23 cellular contexts compared by ENCODE assay signal in genomic region chr14:74368026-74368425, GRCh38. TPM values are rescaled to one million over a fixed set of nuclear protein-coding genes. Genes with fewer than 3 reads are reported as not detected.
DNase-seq lines count a peak whose midpoint lies in the region; ATAC-seq, FAIRE-seq and TF ChIP-seq lines count a peak whose summit lies in the region.
"Had no signal": no experiment of that assay in that cellular context is flagged by ENCODE, and none has a peak within 500 bp of the region (broad histone marks: within the 10 kb centered on the region; RNA-seq: fewer than 3 reads in every experiment).

No MANE protein-coding gene starts in this region.

- no peak for ATAC-seq in RWPE2 (ENCODE audit: low read depth)
- ATAC-seq: CD8-positive, alpha-beta T cell had no signal

- H3K4me3 Mint-ChIP-seq in chondrocyte (ENCODE audit: unreplicated experiment), result no peak overlapping the region
- H3K4me3 Mint-ChIP-seq: CD4-positive, alpha-beta T cell; CD8-positive, alpha-beta T cell had no signal

- no peaks in the 10 kb centered on the region for H3K9me3 Mint-ChIP-seq in chondrocyte (ENCODE audit: low read depth)
- H3K9me3 Mint-ChIP-seq: CD4-positive, alpha-beta T cell; CD8-positive, alpha-beta T cell had no signal

- intact Hi-C loops in posterior vena cava (cut with DNase I), result loop anchor here in 1 of 2 donors (10.0 kb wide), 2 partner anchors 97 to 247 kb away; partner anchors contain the start of gene LTBP2

- H3K9me3 ChIP-seq in RWPE2 (ENCODE audit: severe bottlenecking), result no peaks in the 10 kb centered on the region
- H3K9me3 ChIP-seq: BE2C, BLaER1, Caco-2 had no signal

- H3K27ac Mint-ChIP-seq in chondrocyte (ENCODE audit: unreplicated experiment), result no peak overlapping the region
- H3K27ac Mint-ChIP-seq: CD4-positive, alpha-beta T cell; CD8-positive, alpha-beta T cell had no signal

- H3K27me3 ChIP-seq in RWPE2 (ENCODE audit: insufficient read depth, poor library complexity, severe bottlenecking), result no peaks in the 10 kb centered on the region
- H3K27me3 ChIP-seq: BLaER1 had no signal

- FAIRE-seq in RCC 7860 (lab: Jason Lieb, UNC), result no peak
- FAIRE-seq: A204.1, D721Med, G401.6, GM12891, GM19239 had no signal

- H3K36me3 Mint-ChIP-seq in chondrocyte (ENCODE audit: low read depth), result peaks cover 2% of the 10 kb centered on the region
- H3K36me3 Mint-ChIP-seq: CD8-positive, alpha-beta T cell had no signal

- DNase-seq in RWPE2 (ENCODE audit: low spot score) (peak; percentile 34), islet precursor cell (peak; percentile 9), posterior vena cava (ENCODE audit: low spot score) (peak; percentile 34), chondrocyte (ENCODE audit: low spot score) (no peak), Kasumi-1 (lab: John Stamatoyannopoulos, UW) (no peak), RCC 7860 (ENCODE audit: low spot score) (no peak)
- DNase-seq: 8988T; ACHN; BE2C; C1 segment of cervical spinal cord; Caco-2; Calu3; CD4-positive, alpha-beta T cell; CD8-positive, alpha-beta T cell; DMS79 treated with DMSO at 0.1 percent for 48 hours; GF-D8 had no signal

- H3K27me3 Mint-ChIP-seq in chondrocyte (ENCODE audit: low read depth), result peaks cover 19% of the 10 kb centered on the region

- no peaks in the 10 kb centered on the region for H3K36me3 ChIP-seq in RWPE2 (ENCODE audit: low read depth)
- H3K36me3 ChIP-seq: BE2C, BLaER1 had no signal

- no peak overlapping the region for H3K27ac ChIP-seq in RWPE2 (ENCODE audit: poor library complexity, severe bottlenecking)
- H3K27ac ChIP-seq: BLaER1 had no signal

- TF ChIP-seq CTCF in RWPE2 (IDR thresholded peaks at IDR 0.05; ENCODE audit: poor library complexity, severe bottlenecking) (no peak), chondrocyte (IDR thresholded peaks at IDR 0.05) (no peak)

- H3K4me1 ChIP-seq in RWPE2 (ENCODE audit: insufficient read depth, poor library complexity, severe bottlenecking), result no peaks in the 10 kb centered on the region
- H3K4me1 ChIP-seq: BE2C, Caco-2 had no signal

- no peaks in the 10 kb centered on the region for H3K4me1 Mint-ChIP-seq in chondrocyte (ENCODE audit: low read depth)

- H3K4me3 ChIP-seq in RWPE2 (ENCODE audit: severe bottlenecking), result no peak overlapping the region
- H3K4me3 ChIP-seq: BLaER1 had no signal

RNA-seq across cellular contexts. Expression of gene VRTN, which starts 19.8 kb away (rescaled TPM):
- total RNA-seq in posterior vena cava (not detected), chondrocyte (not detected in 3 replicates)
- total RNA-seq: A673; Calu3; CD4-positive, alpha-beta T cell; CD8-positive, alpha-beta T cell had no signal

RNA-seq across cellular contexts. Expression of gene SYNDIG1L, which starts 58.0 kb away (rescaled TPM):
- total RNA-seq in posterior vena cava (under 1 TPM; 0.23 to 0.29 TPM), chondrocyte (not detected in 3 replicates)
- total RNA-seq: A673; Calu3; CD4-positive, alpha-beta T cell; CD8-positive, alpha-beta T cell had no signal

Comparison
In these comparisons a context has a peak if more than half of its experiments do, and no peak if none do; other contexts are left out.
1. DNase-seq: peak in RWPE2 (single experiment), islet precursor cell (single experiment) and posterior vena cava (single experiment); none in chondrocyte (single experiment), Kasumi-1 (0 of 2) and RCC 7860 (single experiment).